In genomic region chr11:748007-748359, GRCh38 we compare ENCODE assay signal across 8 cellular contexts. TPM values are rescaled to one million over a fixed set of nuclear protein-coding genes. Genes with fewer than 3 reads are reported as not detected.
DNase-seq lines count a peak whose midpoint lies in the region; ATAC-seq and TF ChIP-seq lines count a peak whose summit lies in the region.

No MANE protein-coding gene starts in this region.

- peak overlapping the region; percentile 83 for H3K27ac Mint-ChIP-seq in T-helper 2 cell treated with Interferon-gamma antibody and Interleukin-4, amounts not matched to agents 5 μg/mL and 100 μg/mL, for 36 hours

- H3K4me3 Mint-ChIP-seq in T-helper 2 cell treated with Interferon-gamma antibody and Interleukin-4, amounts not matched to agents 5 μg/mL and 100 μg/mL, for 36 hours, result peak overlapping the region; percentile 91

- peaks cover 14% of the 10 kb centered on the region for H3K4me1 ChIP-seq in testis

- H3K9me3 ChIP-seq in testis, result no peaks in the 10 kb centered on the region

- peaks cover 5% of the 10 kb centered on the region for H3K36me3 Mint-ChIP-seq in T-helper 2 cell treated with Interferon-gamma antibody and Interleukin-4, amounts not matched to agents 5 μg/mL and 100 μg/mL, for 36 hours (ENCODE audit: low read depth)

- H3K27me3 ChIP-seq in testis, result no peaks in the 10 kb centered on the region

- intact Hi-C loops in left colon (cut with DNase I, micrococcal nuclease) (no loop called here), testis (cut with DNase I; ENCODE audit: low total_unique reads) (no loop called here)

- no peaks in the 10 kb centered on the region for H3K27me3 Mint-ChIP-seq in T-helper 2 cell treated with Interferon-gamma antibody and Interleukin-4, amounts not matched to agents 5 μg/mL and 100 μg/mL, for 36 hours (ENCODE audit: low read depth)

- ATAC-seq in HG03521 (IDR thresholded peaks at IDR 0.05; ENCODE audit: unreplicated experiment) (peak; percentile 3), left colon (peak; percentile 21)

- peak overlapping the region; percentile 14 to 79 for H3K27ac ChIP-seq in testis

- no peaks in the 10 kb centered on the region for H3K36me3 ChIP-seq in testis (ENCODE audit: low read depth, missing control alignments)

- no peak for TF ChIP-seq POLR2A in testis (IDR thresholded peaks at IDR 0.05)

- in situ Hi-C loops in astrocyte of the spinal cord (cut with HindIII; ENCODE audit: low sequenced_read_pairs), result no loop called here

- DNase-seq in T-helper 2 cell treated with Interferon-gamma antibody and Interleukin-4, amounts not matched to agents 5 μg/mL and 100 μg/mL, for 36 hours (ENCODE audit: low spot score), result no peak
- DNase-seq in T-helper 2 cell (no peak), astrocyte of the spinal cord (ENCODE audit: low read depth, low spot score) (no peak), left colon (peak in 1 of 2 donors; percentile 27), testis (no peak), ureter (ENCODE audit: low spot score) (no peak), HK-2 (ENCODE audit: unreplicated experiment) (no peak)

- peaks cover 20% of the 10 kb centered on the region for H3K4me1 Mint-ChIP-seq in T-helper 2 cell treated with Interferon-gamma antibody and Interleukin-4, amounts not matched to agents 5 μg/mL and 100 μg/mL, for 36 hours (ENCODE audit: low read depth)

- H3K9me3 Mint-ChIP-seq in T-helper 2 cell treated with Interferon-gamma antibody and Interleukin-4, amounts not matched to agents 5 μg/mL and 100 μg/mL, for 36 hours, result no peaks in the 10 kb centered on the region

- peak overlapping the region; percentile 60 for H3K4me3 ChIP-seq in astrocyte of the spinal cord (ENCODE audit: low read depth, low read length)
- peak overlapping the region; percentile 93 to 100 for H3K4me3 ChIP-seq in testis

- TF ChIP-seq CTCF in astrocyte of the spinal cord (IDR thresholded peaks at IDR 0.05; ENCODE audit: low read depth, low read length) (no peak), testis (IDR thresholded peaks at IDR 0.05) (no peak)

- WGBS in testis, 2 donors, result 8 to 18% methylated on average over 9 to 18 of the region's 18 CpGs

RNA-seq across cellular contexts. Expression of gene TALDO1, which starts 0.7 kb away (rescaled TPM):
- 100 to 1,000 TPM; 159 to 186 TPM for total RNA-seq in left colon
- 10 to 100 TPM; 84.8 to 88.1 TPM for total RNA-seq in testis
- 86.6 TPM for polyA plus RNA-seq in testis (ENCODE audit: insufficient read depth, low read depth, low replicate concordance)
- total RNA-seq in ureter, result 172 TPM

RNA-seq across cellular contexts. Expression of gene GATD1, which starts 29.3 kb away (rescaled TPM):
- total RNA-seq in left colon, result 10 to 100 TPM; 49.2 to 60.2 TPM
- total RNA-seq in testis, result 10 to 100 TPM; 80.9 to 84.2 TPM
- 64.3 TPM for polyA plus RNA-seq in testis (ENCODE audit: insufficient read depth, low read depth, low replicate concordance)
- 82.5 TPM for total RNA-seq in ureter

RNA-seq across cellular contexts. Expression of gene CEND1, which starts 41.9 kb away (rescaled TPM):
- total RNA-seq in left colon, result under 1 TPM in 1 of 2 donors, not detected in 1; 0.36 TPM
- total RNA-seq in testis, result 1 to 10 TPM; 1.0 to 2.1 TPM
- polyA plus RNA-seq in testis (ENCODE audit: insufficient read depth, low read depth, low replicate concordance), result 0.50 TPM
- 0.23 TPM for total RNA-seq in ureter

RNA-seq across cellular contexts. Expression of gene EPS8L2, which starts 42.0 kb away (rescaled TPM):
- total RNA-seq in left colon, result 100 to 1,000 TPM; 248 to 294 TPM
- total RNA-seq in testis, result 10 to 100 TPM; 27.3 to 29.1 TPM
- 14.3 TPM for polyA plus RNA-seq in testis (ENCODE audit: insufficient read depth, low read depth, low replicate concordance)
- 156 TPM for total RNA-seq in ureter

RNA-seq across cellular contexts. Expression of gene SLC25A22, which starts 50.1 kb away (rescaled TPM):
- total RNA-seq in left colon, result 10 to 100 TPM; 16.0 to 16.8 TPM
- total RNA-seq in testis, result 10 to 100 TPM; 39.7 to 42.4 TPM
- polyA plus RNA-seq in testis (ENCODE audit: insufficient read depth, low read depth, low replicate concordance), result 25.1 TPM
- 28.4 TPM for total RNA-seq in ureter
